In the genomic region with DNA sequence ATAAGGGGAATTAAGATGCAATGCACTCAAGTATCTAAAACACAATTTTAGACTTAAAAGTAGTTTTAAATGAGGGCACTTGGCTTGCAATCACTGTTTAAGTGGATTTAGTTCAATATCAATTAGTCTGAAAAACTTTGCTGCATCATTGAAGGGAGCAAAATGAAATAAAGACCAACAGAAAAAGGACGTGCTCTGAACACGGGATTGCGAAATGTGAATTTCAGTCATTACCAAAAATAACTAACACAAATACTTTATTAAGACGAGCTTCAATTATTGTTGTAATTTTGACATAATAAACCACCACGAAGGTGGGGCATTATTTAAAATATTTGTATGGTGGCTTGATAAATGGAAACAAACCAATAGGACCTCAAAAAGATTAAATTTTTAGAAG, we compare ENCODE assay signal across 2 cellular contexts.
TF ChIP-seq lines count a peak whose summit lies in the region.

No MANE protein-coding gene starts in this region.

TF ChIP-seq in HepG2, 621 proteins besides CTCF, POLR2A, EP300 and RAD21:
- TF ChIP-seq CEBPB (IDR thresholded peaks at IDR 0.05; ENCODE audit: borderline replicate concordance, low read depth, low read length) (peak; percentile 74), CHCHD3 (CRISPR knock-in tag; IDR thresholded peaks at IDR 0.05) (no peak), ZNF383 (CRISPR knock-in tag; IDR thresholded peaks at IDR 0.05; ENCODE audit: borderline replicate concordance) (no peak)

TF ChIP-seq in K562, 482 proteins besides CTCF, POLR2A, EP300 and RAD21:
- TF ChIP-seq CEBPG (CRISPR knock-in tag; IDR thresholded peaks at IDR 0.05) (no peak), CEBPG (tag; conservative IDR thresholded peaks at IDR 0.05 in 1 of 2, IDR thresholded peaks at IDR 0.05 in 1 of 2) (peak in 1 of 2 experiments; percentile 16; a peak in 1 of 4 replicates), CEBPB (tag; IDR thresholded peaks at IDR 0.05) (0 out of 2 replicates have a peak, but pooled peaks have one; percentile 12), ATF7 (IDR thresholded peaks at IDR 0.05) (no peak)
